In genomic region chr20:62794007-62794724, GRCh38 we compare ENCODE assay signal across 1 cellular context.
TF ChIP-seq lines count a peak whose summit lies in the region.

No MANE protein-coding gene starts in this region.

TF ChIP-seq in HepG2, 621 proteins besides CTCF, POLR2A, EP300 and RAD21 (continues in another document):
- TF ChIP-seq WIZ (CRISPR knock-in tag; IDR thresholded peaks at IDR 0.05) (no peak; the same call in 1 of the 2 replicates), MED8 (CRISPR knock-in tag; IDR thresholded peaks at IDR 0.05; ENCODE audit: insufficient replicate concordance) (peak; percentile 52), LBX2 (CRISPR knock-in tag; IDR thresholded peaks at IDR 0.05; ENCODE audit: borderline replicate concordance) (peak; percentile 14; the same call in 1 of the 2 replicates), THAP9 (CRISPR knock-in tag; IDR thresholded peaks at IDR 0.05; ENCODE audit: borderline replicate concordance) (0 out of 2 replicates have a peak, but pooled peaks have one; percentile 32), E2F2 (CRISPR knock-in tag; IDR thresholded peaks at IDR 0.05; ENCODE audit: borderline replicate concordance) (peak; percentile 1; the same call in 1 of the 2 replicates), ZNF562 (CRISPR knock-in tag; IDR thresholded peaks at IDR 0.05; ENCODE audit: borderline replicate concordance) (no peak), ZFP37 (CRISPR knock-in tag; IDR thresholded peaks at IDR 0.05; ENCODE audit: borderline replicate concordance) (peak; percentile 27; the same call in 1 of the 2 replicates), HCFC1 (IDR thresholded peaks at IDR 0.05; ENCODE audit: low read depth, low read length) (peak; percentile 2; the same call in 1 of the 2 replicates), ZNF790 (CRISPR knock-in tag; IDR thresholded peaks at IDR 0.05; ENCODE audit: borderline replicate concordance) (peak; percentile 79; the same call in 1 of the 2 replicates), ZC3H4 (CRISPR knock-in tag; IDR thresholded peaks at IDR 0.05; ENCODE audit: borderline replicate concordance) (no peak; the same call in 1 of the 2 replicates), SUZ12 (IDR thresholded peaks at IDR 0.05; ENCODE audit: low read depth, low read length) (no peak), DMAP1 (CRISPR knock-in tag; IDR thresholded peaks at IDR 0.05) (no peak; the same call in 1 of the 2 replicates), ARID4A (CRISPR knock-in tag; IDR thresholded peaks at IDR 0.05; ENCODE audit: borderline replicate concordance) (peak; percentile 75), ZBTB44 (CRISPR knock-in tag; IDR thresholded peaks at IDR 0.05) (no peak), ZNF335 (CRISPR knock-in tag; IDR thresholded peaks at IDR 0.05) (no peak), CHCHD3 (CRISPR knock-in tag; IDR thresholded peaks at IDR 0.05) (0 out of 2 replicates have a peak, but pooled peaks have one; percentile 64), CHD4 (IDR thresholded peaks at IDR 0.05; ENCODE audit: borderline replicate concordance, low read length) (no peak), MIER2 (CRISPR knock-in tag; IDR thresholded peaks at IDR 0.05) (peak; percentile 55; the same call in 1 of the 2 replicates), ZNF672 (CRISPR knock-in tag; IDR thresholded peaks at IDR 0.05) (no peak), ZNF275 (CRISPR knock-in tag; IDR thresholded peaks at IDR 0.05; ENCODE audit: borderline replicate concordance) (no peak), MLXIP (CRISPR knock-in tag; IDR thresholded peaks at IDR 0.05; ENCODE audit: borderline replicate concordance) (no peak), ZNF644 (CRISPR knock-in tag; IDR thresholded peaks at IDR 0.05; ENCODE audit: low read depth) (no peak), ZNF546 (CRISPR knock-in tag; conservative IDR thresholded peaks at IDR 0.05) (peak; percentile 87; the same call in 1 of the 2 replicates), ZNF784 (CRISPR knock-in tag; IDR thresholded peaks at IDR 0.05; ENCODE audit: borderline replicate concordance) (no peak), ZEB1 (IDR thresholded peaks at IDR 0.05; ENCODE audit: insufficient replicate concordance, low read depth) (no peak), ZNF674 (CRISPR knock-in tag; IDR thresholded peaks at IDR 0.05; ENCODE audit: low read depth) (peak; percentile 87; the same call in 1 of the 2 replicates), TAF15 (IDR thresholded peaks at IDR 0.05; ENCODE audit: low read depth, low read length, poor library complexity, severe bottlenecking) (peak; percentile 89), ELK4 (CRISPR knock-in tag; IDR thresholded peaks at IDR 0.05; ENCODE audit: borderline replicate concordance) (no peak), PCBP1 (IDR thresholded peaks at IDR 0.05; ENCODE audit: borderline replicate concordance, low read depth, low read length) (peak; percentile 42; the same call in 1 of the 2 replicates), PAF1 (CRISPR knock-in tag; IDR thresholded peaks at IDR 0.05) (no peak), THYN1 (CRISPR knock-in tag; IDR thresholded peaks at IDR 0.05; ENCODE audit: borderline replicate concordance, low read depth) (no peak), NR2F6 (IDR thresholded peaks at IDR 0.05) (no peak; the same call in 1 of the 2 replicates), NR2F6 (CRISPR knock-in tag; IDR thresholded peaks at IDR 0.05) (peak; percentile 65), RFX5 (IDR thresholded peaks at IDR 0.05; ENCODE audit: low read depth, low read length) (no peak), ZNF777 (CRISPR knock-in tag; IDR thresholded peaks at IDR 0.05) (no peak; the same call in 1 of the 2 replicates), DPF2 (CRISPR knock-in tag; IDR thresholded peaks at IDR 0.05; ENCODE audit: borderline replicate concordance, low read depth) (no peak), PTBP1 (IDR thresholded peaks at IDR 0.05; ENCODE audit: low read depth, low read length, poor library complexity, severe bottlenecking) (no peak), ZNF7 (CRISPR knock-in tag; IDR thresholded peaks at IDR 0.05) (no peak), MYNN (CRISPR knock-in tag; IDR thresholded peaks at IDR 0.05; ENCODE audit: low read depth) (no peak; the same call in 1 of the 2 replicates)
